In genomic region chr5:43042176-43042625, GRCh38 we compare ENCODE assay signal across 8 cellular contexts. TPM values are rescaled to one million over a fixed set of nuclear protein-coding genes. Genes with fewer than 3 reads are reported as not detected.
DNase-seq lines count a peak whose midpoint lies in the region; TF ChIP-seq lines count a peak whose summit lies in the region.

No MANE protein-coding gene starts in this region.

- peaks cover 1% of the 10 kb centered on the region for H3K27me3 Mint-ChIP-seq in HFFc6 (ENCODE audit: insufficient read depth)
- no peaks in the 10 kb centered on the region for H3K27me3 Mint-ChIP-seq in T-helper 2 cell treated with Interferon-gamma antibody and Interleukin-4, amounts not matched to agents 5 μg/mL and 100 μg/mL, for 36 hours (ENCODE audit: low read depth)

- H3K4me3 ChIP-seq in GM12864 (ENCODE audit: low read depth, low read length) (peak overlapping the region; percentile 60), astrocyte of the spinal cord (ENCODE audit: low read depth, low read length) (peak overlapping the region; percentile 67), iPS-18c (ENCODE audit: insufficient read depth, low read depth, low read length) (peak overlapping the region; percentile 55; the same call in 1 of the 2 replicates)

- in situ Hi-C loops in astrocyte of the spinal cord (cut with HindIII; ENCODE audit: low sequenced_read_pairs): no loop called here

- peaks cover 5% of the 10 kb centered on the region; the same call in 1 of the 2 replicates for H3K9me3 Mint-ChIP-seq in HFFc6
- H3K9me3 Mint-ChIP-seq in T-helper 2 cell treated with Interferon-gamma antibody and Interleukin-4, amounts not matched to agents 5 μg/mL and 100 μg/mL, for 36 hours: no peaks in the 10 kb centered on the region

- peaks cover 2% of the 10 kb centered on the region for H3K9me3 ChIP-seq in iPS-18c (ENCODE audit: control insufficient read depth, insufficient read depth, low read length)

- peak overlapping the region; percentile 99 for H3K27ac Mint-ChIP-seq in HFFc6
- peak overlapping the region; percentile 96 for H3K27ac Mint-ChIP-seq in T-helper 2 cell treated with Interferon-gamma antibody and Interleukin-4, amounts not matched to agents 5 μg/mL and 100 μg/mL, for 36 hours

- peak; percentile 41 for TF ChIP-seq CTCF in GM12864 (IDR thresholded peaks at IDR 0.05; ENCODE audit: low read depth, low read length, missing control alignments)
- peak; percentile 47 for TF ChIP-seq CTCF in HFFc6 (IDR thresholded peaks at IDR 0.05)
- no peak for TF ChIP-seq CTCF in astrocyte of the spinal cord (IDR thresholded peaks at IDR 0.05; ENCODE audit: low read depth, low read length)

- peaks cover 40% of the 10 kb centered on the region for H3K36me3 Mint-ChIP-seq in HFFc6 (ENCODE audit: low read depth)
- H3K36me3 Mint-ChIP-seq in T-helper 2 cell treated with Interferon-gamma antibody and Interleukin-4, amounts not matched to agents 5 μg/mL and 100 μg/mL, for 36 hours (ENCODE audit: low read depth): peaks cover 31% of the 10 kb centered on the region

- DNase-seq in GM12864 (ENCODE audit: low read depth) (peak; percentile 73), HFFc6 (peak; percentile 86), NCI-H1105 (lab: John Stamatoyannopoulos, UW) (peak; percentile 70), astrocyte of the spinal cord (ENCODE audit: low read depth, low spot score) (peak; percentile 81), COLO829 (ENCODE audit: low spot score) (no peak)
- DNase-seq in T-helper 2 cell treated with Interferon-gamma antibody and Interleukin-4, amounts not matched to agents 5 μg/mL and 100 μg/mL, for 36 hours (ENCODE audit: low spot score): peak; percentile 79
- peak; percentile 52 to 66 for DNase-seq in stimulated activated CD4-positive, alpha-beta T cell treated with anti-CD3 and anti-CD28 coated beads, Interleukin-12 subunit alpha, Interleukin-12 subunit beta, amount 100 ng/mL, for 24 hours (ENCODE audit: low read depth in 2 of 2)

- H3K4me3 Mint-ChIP-seq in HFFc6: peak overlapping the region; percentile 94
- peak overlapping the region; percentile 93 for H3K4me3 Mint-ChIP-seq in T-helper 2 cell treated with Interferon-gamma antibody and Interleukin-4, amounts not matched to agents 5 μg/mL and 100 μg/mL, for 36 hours

- peaks cover 64% of the 10 kb centered on the region for H3K4me1 Mint-ChIP-seq in HFFc6 (ENCODE audit: low read depth)
- peaks cover 40% of the 10 kb centered on the region for H3K4me1 Mint-ChIP-seq in T-helper 2 cell treated with Interferon-gamma antibody and Interleukin-4, amounts not matched to agents 5 μg/mL and 100 μg/mL, for 36 hours (ENCODE audit: low read depth)

RNA-seq across cellular contexts. Expression of gene ANXA2R, which starts 2.1 kb away (rescaled TPM):
- total RNA-seq in HFFc6 (2021; fragmentation: NEBNext Ultra II Directional; extraction: Animal tissue kit (Norgen Biotek cat#: 25700)): 1 to 10 TPM in 3 of 6 experiments, under 1 TPM in 3; 0.85 to 1.5 (median 1.1) TPM
